ENCODE assay signal across 15 cellular contexts in the genomic region with DNA sequence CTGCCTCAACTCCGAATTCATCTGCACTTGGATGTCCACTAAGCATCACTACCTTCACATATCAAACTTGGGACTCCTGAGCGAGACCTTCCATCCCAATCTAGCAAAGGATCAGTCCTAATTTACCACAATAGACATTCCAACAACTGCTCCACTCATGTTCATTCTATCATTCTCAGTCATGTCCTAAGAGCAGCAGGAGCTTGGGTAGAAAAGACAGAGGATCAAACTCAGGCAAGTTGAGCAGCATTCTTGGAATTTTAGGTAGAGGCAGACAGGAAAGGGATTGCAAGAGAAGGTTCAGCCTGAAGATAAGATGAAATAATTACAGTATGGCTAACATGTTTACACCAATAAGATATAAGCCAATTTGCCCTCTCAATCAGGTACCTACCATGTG. TPM values are rescaled to one million over a fixed set of nuclear protein-coding genes. Genes with fewer than 3 reads are reported as not detected.
DNase-seq lines count a peak whose midpoint lies in the region; ATAC-seq and TF ChIP-seq lines count a peak whose summit lies in the region.
"Had no signal": no experiment of that assay in that cellular context is flagged by ENCODE, and none has a peak within 500 bp of the region (broad histone marks: within the 10 kb centered on the region; RNA-seq: fewer than 3 reads in every experiment).

No MANE protein-coding gene starts in this region.

- TF ChIP-seq POLR2A in IMR-90 (IDR thresholded peaks at IDR 0.05; ENCODE audit: low read depth, low read length) = no peak

- H3K36me3 Mint-ChIP-seq in type B pancreatic cell = peaks cover 36% of the 10 kb centered on the region

- no peak overlapping the region for H3K18ac ChIP-seq in IMR-90 (ENCODE audit: low read depth, low read length)

- in situ Hi-C loops in IMR-90 (cut with MboI; ENCODE audit: low sequenced_read_pairs) = no loop called here

- no peak overlapping the region for H2AFZ ChIP-seq in IMR-90 (replicated peaks; ENCODE audit: low read length, poor library complexity)
- H2AFZ ChIP-seq: GM23248 had no signal

- H3K27me3 ChIP-seq in IMR-90 (ENCODE audit: control insufficient read depth, insufficient read depth, low read length) = no peaks in the 10 kb centered on the region
- H3K27me3 ChIP-seq: BLaER1 treated with 17β-estradiol and CSF1 and Interleukin-3, amounts not matched to agents 10 nM and 100 nM had no signal

- H3K14ac ChIP-seq in IMR-90 (replicated peaks; ENCODE audit: low read depth, low read length) = no peak overlapping the region

- no peak overlapping the region for H2AK9ac ChIP-seq in IMR-90 (replicated peaks; ENCODE audit: low read depth, low read length, poor library complexity)

- H2AK5ac ChIP-seq in IMR-90 (ENCODE audit: low read depth, low read length) = peak overlapping the region; percentile 30; the same call in 1 of the 2 replicates

- CTCF ChIA-PET in IMR-90 (lab: Yijun Ruan, JAX) = no interaction called here

- no peak overlapping the region for H3K4me3 Mint-ChIP-seq in type B pancreatic cell
- H3K4me3 Mint-ChIP-seq: B cell; CD8-positive, alpha-beta T cell; IgD-negative memory B cell had no signal

- no peak overlapping the region for H4K5ac ChIP-seq in IMR-90 (ENCODE audit: low read depth, low read length)

- peak overlapping the region; percentile 25 for H3K27ac Mint-ChIP-seq in type B pancreatic cell
- H3K27ac Mint-ChIP-seq: B cell; CD8-positive, alpha-beta T cell; IgD-negative memory B cell had no signal

- peaks cover 15 to 61% of the 10 kb centered on the region in 2 experiments for H3K79me1 ChIP-seq in IMR-90 (ENCODE audit: low read depth in 1 of 2, low read length in 2 of 2)

- 0 out of 2 replicates have a peak, but pooled peaks cover 3% of the 10 kb centered on the region for H3K9me1 ChIP-seq in IMR-90 (ENCODE audit: insufficient read depth, low read length)

- DNase-seq in ELF-1 (ENCODE audit: low read depth, low spot score) (peak; percentile 14), IMR-90 (no peak), islet precursor cell (peak; percentile 53), type B pancreatic cell (ENCODE audit: extremely low spot score, unreplicated experiment) (no peak), NCI-H2171 (lab: John Stamatoyannopoulos, UW) (no peak), head of caudate nucleus (no peak)
- DNase-seq: Calu3; CD8-positive, alpha-beta T cell; DMS79 treated with DMSO at 0.1 percent for 48 hours; GM23248 had no signal

- no peak overlapping the region for H3K56ac ChIP-seq in IMR-90 (ENCODE audit: extremely low read depth, insufficient read depth, low read length)

- no peak overlapping the region; the same call in 1 of the 2 replicates for H2BK20ac ChIP-seq in IMR-90 (ENCODE audit: low read depth, low read length)

- dilution Hi-C loops in IMR-90 (cut with HindIII; ENCODE audit: low sequenced_read_pairs, unreplicated experiment) = no loop called here

- no peak overlapping the region for H2BK15ac ChIP-seq in IMR-90 (ENCODE audit: low read depth, low read length)

- H4K20me1 ChIP-seq in IMR-90 (ENCODE audit: insufficient read depth, low read length) = no peaks in the 10 kb centered on the region
- H4K20me1 ChIP-seq: BLaER1 treated with 17β-estradiol and CSF1 and Interleukin-3, amounts not matched to agents 10 nM and 100 nM had no signal

- H3K36me3 ChIP-seq in IMR-90 (ENCODE audit: control insufficient read depth, insufficient read depth, low read length) = peaks cover 8% of the 10 kb centered on the region; the same call in 1 of the 2 replicates
- H3K36me3 ChIP-seq: HAP-1 had no signal

- H3K23ac ChIP-seq in IMR-90 (ENCODE audit: low read depth, low read length) = no peak overlapping the region

- no peak overlapping the region for H3K9ac ChIP-seq in IMR-90 (ENCODE audit: low read depth, low read length)
- H3K9ac ChIP-seq: BLaER1 treated with 17β-estradiol and CSF1 and Interleukin-3, amounts not matched to agents 10 nM and 100 nM; GM23248 had no signal

- WGBS in IMR-90 (ENCODE audit: extremely low coverage in 2 of 2, insufficient read length in 1 of 2), 2 experiments = 100% methylated on average over 1 of the region's 2 CpGs; no CpG with 5 or more reads in 1 of the 2 experiments

- POLR2A ChIA-PET in IMR-90 (lab: Charles Lee; ENCODE audit: unreplicated experiment) = no interaction called here

- ATAC-seq in IMR-90 (ENCODE audit: low read depth) = no peak
- ATAC-seq: CD8-positive, alpha-beta T cell; GM12878 had no signal

- no peak overlapping the region for H4K8ac ChIP-seq in IMR-90 (ENCODE audit: low read depth in 2 of 2, low read length in 2 of 2)

- intact Hi-C loops in IMR-90 (cut with micrococcal nuclease) = no loop called here
- intact Hi-C loops in head of caudate nucleus (cut with DNase I) = no loop called here

- no peak overlapping the region for H3K4me3 ChIP-seq in IMR-90 (ENCODE audit: insufficient read depth, low read depth, low read length)
- H3K4me3 ChIP-seq: BLaER1 treated with 17β-estradiol and CSF1 and Interleukin-3, amounts not matched to agents 10 nM and 100 nM; GM12878; GM23248; HAP-1 had no signal

- H3K4me1 Mint-ChIP-seq in type B pancreatic cell (ENCODE audit: unreplicated experiment) = peaks cover 10% of the 10 kb centered on the region

- H3K4me1 ChIP-seq in IMR-90 (ENCODE audit: control insufficient read depth, insufficient read depth, low read length) = peaks cover 3% of the 10 kb centered on the region; the same call in 1 of the 2 replicates
- H3K4me1 ChIP-seq: HAP-1 had no signal

- BruUV-seq in IMR-90 (replicated peaks; lab: Mats Ljungman, UMichigan) = no TSS peak

- no peak for TF ChIP-seq RAD21 in IMR-90 (IDR thresholded peaks at IDR 0.05; ENCODE audit: low read length)

- H3K27me3 Mint-ChIP-seq in type B pancreatic cell = no peaks in the 10 kb centered on the region
- H3K27me3 Mint-ChIP-seq: B cell, IgD-negative memory B cell had no signal

- H3K9me3 Mint-ChIP-seq in type B pancreatic cell = peaks cover 9% of the 10 kb centered on the region
- H3K9me3 Mint-ChIP-seq: CD8-positive, alpha-beta T cell; IgD-negative memory B cell had no signal

- H3K9me3 ChIP-seq in IMR-90 (ENCODE audit: control insufficient read depth, insufficient read depth, low read length) = no peaks in the 10 kb centered on the region
- H3K9me3 ChIP-seq: HAP-1 had no signal

- no peak overlapping the region for H3K4me2 ChIP-seq in IMR-90 (ENCODE audit: low read depth, low read length)
- H3K4me2 ChIP-seq: BLaER1 treated with 17β-estradiol and CSF1 and Interleukin-3, amounts not matched to agents 10 nM and 100 nM had no signal

- H2BK120ac ChIP-seq in IMR-90 (ENCODE audit: low read depth, low read length) = no peak overlapping the region

- no peak for TF ChIP-seq CTCF in IMR-90 (conservative IDR thresholded peaks at IDR 0.05; ENCODE audit: low read depth, low read length)
- TF ChIP-seq CTCF in type B pancreatic cell (conservative IDR thresholded peaks at IDR 0.05) = no peak

- no peak overlapping the region for H2BK5ac ChIP-seq in IMR-90 (ENCODE audit: low read depth, low read length, poor library complexity, severe bottlenecking)

- no peak overlapping the region for H3K4ac ChIP-seq in IMR-90 (ENCODE audit: low read depth, low read length)

- H3K27ac ChIP-seq in IMR-90 (ENCODE audit: insufficient read depth, low read length) = no peak overlapping the region
- H3K27ac ChIP-seq: BLaER1 treated with 17β-estradiol and CSF1 and Interleukin-3, amounts not matched to agents 10 nM and 100 nM; GM23248 had no signal

- no peak overlapping the region for H4K91ac ChIP-seq in IMR-90 (ENCODE audit: insufficient read depth, low read depth, low read length)

TF ChIP-seq in IMR-90, 13 proteins besides CTCF, POLR2A, EP300 and RAD21:
- no peak for TF ChIP-seq MXI1 (IDR thresholded peaks at IDR 0.05; ENCODE audit: borderline replicate concordance, low read depth, low read length)
- no peak for TF ChIP-seq MAFK (IDR thresholded peaks at IDR 0.05; ENCODE audit: low read depth, low read length)
- TF ChIP-seq CEBPB (IDR thresholded peaks at IDR 0.05; ENCODE audit: low read depth, low read length) = no peak
- no peak for TF ChIP-seq NFE2L2 (IDR thresholded peaks at IDR 0.05; ENCODE audit: low read depth, low read length)
- no peak for TF ChIP-seq ELK1 (IDR thresholded peaks at IDR 0.05; ENCODE audit: borderline replicate concordance, low read depth, low read length)
- TF ChIP-seq SMC3 (IDR thresholded peaks at IDR 0.05; ENCODE audit: low read depth, low read length) = no peak
- no peak for TF ChIP-seq BHLHE40 (IDR thresholded peaks at IDR 0.05; ENCODE audit: low read depth, low read length)
- TF ChIP-seq RCOR1 (IDR thresholded peaks at IDR 0.05; ENCODE audit: insufficient replicate concordance, low read length) = no peak
- TF ChIP-seq FOS (IDR thresholded peaks at IDR 0.05; ENCODE audit: low read depth, low read length) = no peak
- no peak for TF ChIP-seq USF2 (IDR thresholded peaks at IDR 0.05; ENCODE audit: low read depth, low read length)
- TF ChIP-seq RFX5 (IDR thresholded peaks at IDR 0.05; ENCODE audit: low read depth, low read length) = no peak
- no peak for TF ChIP-seq CHD1 (IDR thresholded peaks at IDR 0.05; ENCODE audit: low read depth, low read length)

RNA-seq across cellular contexts. Expression of gene AUH, which starts 51.7 kb away (rescaled TPM):
- 8.1 and 12.8 TPM in 2 replicates for total RNA-seq in IMR-90 (2012; rRNA removed)
- 5.7 and 5.9 TPM in 2 replicates for polyA plus RNA-seq in IMR-90 (2012; rRNA removed)
- 3.6 and 6.3 TPM in 2 replicates for polyA plus RNA-seq in IMR-90 (2012; cell fraction: cytosol; rRNA removed)
- polyA plus RNA-seq in IMR-90 (2012; cell fraction: nucleus; rRNA removed; ENCODE audit: low replicate concordance) = 4.0 and 11.1 TPM in 2 replicates
- 25.0 and 25.9 TPM in 2 replicates for total RNA-seq in type B pancreatic cell (ENCODE audit: low replicate concordance)

Comparison
In these comparisons a context has a peak if more than half of its experiments do, and no peak if none do; other contexts are left out.
1. DNase-seq: peak in ELF-1 (single experiment) and islet precursor cell (single experiment); none in IMR-90 (single experiment), type B pancreatic cell (single experiment), NCI-H2171 (single experiment) and head of caudate nucleus (0 of 42).